1 cellular context compared by ENCODE assay signal in genomic region chr1:244839656-244840055, GRCh38.
TF ChIP-seq lines count a peak whose summit lies in the region.

No MANE protein-coding gene starts in this region.

TF ChIP-seq in GM12878, 131 proteins besides CTCF, POLR2A, EP300 and RAD21 (continued from another document):
- TF ChIP-seq EGR1 (IDR thresholded peaks at IDR 0.05; ENCODE audit: borderline replicate concordance in 1 of 2, low read depth in 2 of 2, low read length in 2 of 2) (no peak), NR2F1 (conservative IDR thresholded peaks at IDR 0.05) (no peak), CBX5 (IDR thresholded peaks at IDR 0.05; ENCODE audit: low read depth) (peak; percentile 51; the same call in 1 of the 2 replicates), MYB (IDR thresholded peaks at IDR 0.05; ENCODE audit: borderline replicate concordance, low read depth, low read length) (no peak), CHD4 (IDR thresholded peaks at IDR 0.05) (no peak), USF1 (IDR thresholded peaks at IDR 0.05; ENCODE audit: borderline replicate concordance, extremely low read length, insufficient read depth, low read depth, low read length) (no peak), MXI1 (IDR thresholded peaks at IDR 0.05; ENCODE audit: low read depth, low read length) (no peak), CREM (IDR thresholded peaks at IDR 0.05; ENCODE audit: low read depth) (no peak), STAT3 (IDR thresholded peaks at IDR 0.05; ENCODE audit: low read depth, low read length) (no peak), PAX8 (IDR thresholded peaks at IDR 0.05) (no peak), IRF3 (IDR thresholded peaks at IDR 0.05) (no peak), SMARCA5 (IDR thresholded peaks at IDR 0.05) (peak; percentile 84; the same call in 1 of the 2 replicates), BCL11A (IDR thresholded peaks at IDR 0.05; ENCODE audit: low read depth, low read length) (peak; percentile 13; the same call in 1 of the 2 replicates), MTA2 (IDR thresholded peaks at IDR 0.05; ENCODE audit: low read depth) (peak; percentile 18; the same call in 1 of the 2 replicates), NKRF (conservative IDR thresholded peaks at IDR 0.05) (no peak), SRF (IDR thresholded peaks at IDR 0.05; ENCODE audit: low read depth in 2 of 2, low read length in 2 of 2) (no peak), PML (IDR thresholded peaks at IDR 0.05; ENCODE audit: low read length) (no peak), SMC3 (IDR thresholded peaks at IDR 0.05; ENCODE audit: borderline replicate concordance, low read length) (no peak)
